Comparison of ENCODE assay signal across 8 cellular contexts in the genomic region with DNA sequence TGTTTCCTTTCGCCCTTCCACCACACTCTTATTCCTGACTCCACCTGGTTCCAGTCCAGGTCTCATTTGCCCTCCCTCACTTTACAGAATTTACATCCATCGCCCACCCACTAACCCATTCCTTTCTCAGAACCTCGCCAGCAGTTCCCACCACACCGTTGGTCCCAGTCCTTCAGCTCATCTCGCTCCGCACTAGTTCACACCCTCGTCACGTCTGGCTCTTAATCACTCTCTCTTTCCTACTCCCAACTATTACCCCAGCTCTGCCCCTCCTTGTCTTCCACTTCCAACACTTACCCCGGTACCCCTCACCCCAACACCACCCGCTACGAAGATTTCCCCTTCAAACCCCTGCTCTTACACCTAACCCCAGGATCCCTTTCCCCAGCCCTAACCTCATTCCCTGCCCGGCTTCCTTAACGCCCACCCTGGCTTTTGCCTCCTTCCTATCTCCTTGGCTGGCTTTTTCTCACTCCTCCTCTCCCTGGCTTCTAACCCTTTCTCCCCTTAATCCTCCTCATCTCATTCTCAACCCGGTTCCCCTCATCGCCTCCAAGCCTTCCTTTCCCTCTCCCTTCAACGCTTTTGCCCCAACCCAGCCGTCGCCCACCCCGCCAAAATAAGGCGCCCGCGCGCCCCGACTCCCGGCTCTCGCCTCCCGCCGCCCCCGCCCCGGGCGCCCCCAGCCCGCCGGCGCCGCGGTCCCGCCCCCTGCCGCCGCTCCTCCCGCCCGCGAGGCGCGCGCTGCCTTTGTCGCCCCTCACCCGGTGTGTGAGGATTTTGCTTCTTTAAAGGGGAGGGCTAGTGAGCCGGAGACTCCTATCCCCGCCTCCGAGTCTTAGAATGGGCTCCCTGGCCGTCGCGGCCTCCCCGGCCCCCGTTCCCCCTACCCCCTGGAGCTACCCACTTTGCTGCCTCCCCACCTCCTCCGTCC. TPM values are rescaled to one million over a fixed set of nuclear protein-coding genes. Genes with fewer than 3 reads are reported as not detected.
DNase-seq lines count a peak whose midpoint lies in the region; ATAC-seq and TF ChIP-seq lines count a peak whose summit lies in the region.

No MANE protein-coding gene starts in this region.

- BruUV-seq in A673 (replicated peaks; lab: Mats Ljungman, UMichigan), result no TSS peak

- no peaks in the 10 kb centered on the region for H3K9me3 ChIP-seq in A673 (ENCODE audit: low read depth, low read length, poor library complexity, severe bottlenecking)
- H3K9me3 ChIP-seq in NT2/D1 (ENCODE audit: insufficient read depth, low read length), result no peaks in the 10 kb centered on the region
- H3K9me3 ChIP-seq in uterus, result no peaks in the 10 kb centered on the region

- H3K36me3 ChIP-seq in A673 (ENCODE audit: insufficient read depth, low read length, poor library complexity, severe bottlenecking) (no peaks in the 10 kb centered on the region), NT2/D1 (ENCODE audit: insufficient read depth, insufficient read length, low read length) (no peaks in the 10 kb centered on the region), uterus (no peaks in the 10 kb centered on the region)

- peak overlapping the region; percentile 82 for H3K9ac ChIP-seq in NT2/D1 (ENCODE audit: insufficient read length, low read depth)

- H3K36me3 Mint-ChIP-seq in mesothelial cell of epicardium, result no peaks in the 10 kb centered on the region

- DNase-seq in A673 (ENCODE audit: low spot score) (peak; percentile 10), NT2/D1 (ENCODE audit: low read depth, low spot score) (peak; percentile 36), dermis blood vessel endothelial cell (peak; percentile 22), mesothelial cell of epicardium (ENCODE audit: low spot score in 2 of 2, unreplicated experiment in 2 of 2) (peak; percentile 59 to 73), uterus (peak in 1 of 2 donors; percentile 18), iPS-NIHi7 (ENCODE audit: extremely low spot score) (no peak)

- intact Hi-C loops in A673 (cut with micrococcal nuclease; ENCODE audit: unreplicated experiment) (no loop called here), uterus (cut with DNase I; ENCODE audit: low total_unique reads) (no loop called here)

- peaks cover 11% of the 10 kb centered on the region for H3K4me1 ChIP-seq in A673 (ENCODE audit: insufficient read depth, low read length, poor library complexity, severe bottlenecking)
- no peaks in the 10 kb centered on the region for H3K4me1 ChIP-seq in NT2/D1 (ENCODE audit: insufficient read depth, insufficient read length)
- H3K4me1 ChIP-seq in uterus, result peaks cover 0 to 4% of the 10 kb centered on the region in 2 donors

- H3K4me3 ChIP-seq in A673 (ENCODE audit: low read depth, low read length, poor library complexity, severe bottlenecking) (peak overlapping the region; percentile 77), NT2/D1 (ENCODE audit: insufficient read length, low read depth) (peak overlapping the region; percentile 56), uterus (peak overlapping the region; percentile 49 to 65)

- H3K27me3 ChIP-seq in A673 (replicated peaks; ENCODE audit: insufficient read depth, low read depth, low read length, poor library complexity) (no peaks in the 10 kb centered on the region), NT2/D1 (ENCODE audit: insufficient read depth, insufficient read length) (peaks cover 3% of the 10 kb centered on the region), uterus (no peaks in the 10 kb centered on the region)

- H3K4me3 Mint-ChIP-seq in mesothelial cell of epicardium, result no peak overlapping the region

- CTCF ChIA-PET in A673 (lab: Charles Lee), result interaction anchor here (0.6 to 3.4 kb wide), 4 partner anchors 26 to 114 kb away, joined by 3 to 13 read pairs (median 6); a partner anchor contains a TSS

- H3K4me1 Mint-ChIP-seq in mesothelial cell of epicardium, result peaks cover 6% of the 10 kb centered on the region

- no peak for TF ChIP-seq POLR2A in uterus (IDR thresholded peaks at IDR 0.05)

- POLR2A ChIA-PET in A673 (lab: Charles Lee; ENCODE audit: low non-redundant PET), result interaction anchor here (0.6 to 0.7 kb wide), 2 partner anchors 11 to 32 kb away, joined by 3 to 5 read pairs; no protein-coding TSS in a partner anchor

- H3K27ac ChIP-seq in A673 (ENCODE audit: low read depth, low read length, poor library complexity, severe bottlenecking) (peak overlapping the region; percentile 81), uterus (peak overlapping the region; percentile 75 to 78)

- peak overlapping the region; percentile 93 for H3K27ac Mint-ChIP-seq in mesothelial cell of epicardium

- H3K9me3 Mint-ChIP-seq in mesothelial cell of epicardium, result no peaks in the 10 kb centered on the region

- ATAC-seq in GM18499 (IDR thresholded peaks at IDR 0.05; ENCODE audit: insufficient read depth, unreplicated experiment) (peak; percentile 7), HG03039 (IDR thresholded peaks at IDR 0.05; ENCODE audit: unreplicated experiment) (peak; percentile 27)

- H3K27me3 Mint-ChIP-seq in mesothelial cell of epicardium (ENCODE audit: low read depth), result no peaks in the 10 kb centered on the region

- no peak for TF ChIP-seq CTCF in A673 (conservative IDR thresholded peaks at IDR 0.05; ENCODE audit: low read depth, low read length)
- no peak for TF ChIP-seq CTCF in mesothelial cell of epicardium (IDR thresholded peaks at IDR 0.05; ENCODE audit: unreplicated experiment)
- TF ChIP-seq CTCF in uterus (IDR thresholded peaks at IDR 0.05), result no peak

RNA-seq across cellular contexts. Expression of a gene that starts 0.5 kb away (rescaled TPM):
- total RNA-seq in A673 (2021) (10.5 and 13.0 TPM in 2 replicates), dermis blood vessel endothelial cell (2.9 and 3.1 TPM in 2 replicates), mesothelial cell of epicardium (12.0 to 13.8 TPM (median 12.1 TPM) in 3 replicates), uterus (10 to 100 TPM in 1 of 4 donors, 1 to 10 TPM in 3; 2.3 to 16.5 (median 6.6) TPM)

RNA-seq across cellular contexts. Expression of a gene that starts 26.3 kb away (rescaled TPM):
- 31.8 and 39.0 TPM in 2 replicates for total RNA-seq in A673 (2021)
- total RNA-seq in dermis blood vessel endothelial cell, result 36.5 and 47.5 TPM in 2 replicates
- total RNA-seq in mesothelial cell of epicardium, result 24.1 to 25.1 TPM (median 25.1 TPM) in 3 replicates
- total RNA-seq in uterus, result 10 to 100 TPM in 3 of 4 donors, 1 to 10 TPM in 1; 1.0 to 36.8 (median 17.3) TPM

RNA-seq across cellular contexts. Expression of a gene that starts 26.7 kb away (rescaled TPM):
- total RNA-seq in A673 (2021), result 76.5 and 89.7 TPM in 2 replicates
- total RNA-seq in dermis blood vessel endothelial cell, result 15.8 and 22.1 TPM in 2 replicates
- 32.7 to 36.5 TPM (median 32.8 TPM) in 3 replicates for total RNA-seq in mesothelial cell of epicardium
- total RNA-seq in uterus, result 10 to 100 TPM in 3 of 4 donors, under 1 TPM in 1; 0.51 to 20.5 (median 18.0) TPM

RNA-seq across cellular contexts. Expression of a gene that starts 47.0 kb away (rescaled TPM):
- total RNA-seq in A673 (2021) (31.9 and 39.9 TPM in 2 replicates), dermis blood vessel endothelial cell (59.1 and 60.1 TPM in 2 replicates), mesothelial cell of epicardium (37.2 to 42.0 TPM (median 39.5 TPM) in 3 replicates), uterus (100 to 1,000 TPM in 1 of 4 donors, 10 to 100 TPM in 3; 28.8 to 101 (median 74.3) TPM)
